1 cellular context compared by ENCODE assay signal in the genomic region with DNA sequence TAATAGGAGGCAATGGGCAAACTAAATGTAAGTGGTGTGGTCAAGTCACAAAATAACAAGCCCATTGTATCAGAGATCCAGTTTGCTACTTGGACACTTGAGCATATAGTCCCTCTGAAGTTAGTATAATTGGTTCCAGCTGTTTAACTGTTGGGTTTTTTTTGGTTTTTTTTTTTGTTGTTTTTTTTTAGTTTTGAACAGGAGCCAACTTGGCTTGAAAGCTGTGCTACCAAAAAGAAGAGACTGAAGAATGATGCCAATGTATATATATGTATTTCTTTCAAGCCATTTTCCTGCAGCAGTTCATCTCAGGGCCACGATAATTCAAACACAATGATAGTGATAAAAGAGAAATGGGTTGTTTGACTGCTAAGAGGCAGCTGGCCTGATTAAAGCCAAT.
TF ChIP-seq lines count a peak whose summit lies in the region.

No MANE protein-coding gene starts in this region.

TF ChIP-seq in PFSK-1, 5 proteins besides CTCF, POLR2A, EP300 and RAD21 (continued from another document):
- TF ChIP-seq FOXP2 (optimal IDR thresholded peaks at IDR 0.05; ENCODE audit: borderline replicate concordance, extremely low read depth, extremely low read length, insufficient read depth) = no peak
TF ChIP-seq in PFSK-1: peak in this region for 1.
